Comparison of ENCODE assay signal across 20 cellular contexts in genomic region chr2:31275976-31276375, GRCh38. TPM values are rescaled to one million over a fixed set of nuclear protein-coding genes. Genes with fewer than 3 reads are reported as not detected.
"Had no signal": no experiment of that assay in that cellular context is flagged by ENCODE, and none has a peak within 500 bp of the region (broad histone marks: within the 10 kb centered on the region; RNA-seq: fewer than 3 reads in every experiment).

No MANE protein-coding gene starts in this region.

- ATAC-seq: body of pancreas, esophagus mucosa, natural killer cell, WTC11 had no signal

- H3K4me1 ChIP-seq: body of pancreas, colonic mucosa, uterus had no signal

- H3K27ac ChIP-seq: body of pancreas, colonic mucosa, skin epidermis, tibial artery, uterus had no signal

- DNase-seq: activated CD4-positive, alpha-beta T cell treated with anti-CD3 and anti-CD28 coated beads for 48 hours; activated CD8-positive, alpha-beta memory T cell treated with anti-CD3 and anti-CD28 coated beads for 24 hours; activated gamma-delta T cell treated with Interleukin-2 at 50 U/mL for 16 hours; amygdala; body of pancreas; central memory CD4-positive, alpha-beta T cell; colonic mucosa; hippocampal formation; mesenchymal stem cell; natural killer cell; retina; stimulated activated CD4-positive, alpha-beta T cell treated with anti-CD3 and anti-CD28 coated beads, Interleukin-15, amount 100 ng/mL, for 24 hours; stimulated activated CD4-positive, alpha-beta T cell treated with anti-CD3 and anti-CD28 coated beads, Interleukin-4, amount 100 ng/mL, for 1 hour; stimulated activated naive CD4-positive, alpha-beta T cell; tibial artery; uterus had no signal

- H3K4me3 ChIP-seq: body of pancreas, colonic mucosa, skin epidermis, tibial artery, uterus had no signal

- H3K9me3 ChIP-seq: body of pancreas, colonic mucosa, tibial artery, uterus had no signal

- H3K36me3 ChIP-seq: colonic mucosa, tibial artery, uterus had no signal

- H3K27me3 ChIP-seq: body of pancreas, colonic mucosa, tibial artery, uterus had no signal

RNA-seq across cellular contexts. Expression of gene CAPN14, which starts 58.7 kb away (rescaled TPM):
- total RNA-seq: body of pancreas had no signal
- polyA plus RNA-seq: liver had no signal
